Comparison of ENCODE assay signal across 19 cellular contexts in genomic region chr5:107155667-107156066, GRCh38.
DNase-seq lines count a peak whose midpoint lies in the region; ATAC-seq and TF ChIP-seq lines count a peak whose summit lies in the region.
"Had no signal": no experiment of that assay in that cellular context is flagged by ENCODE, and none has a peak within 500 bp of the region (broad histone marks: within the 10 kb centered on the region; RNA-seq: fewer than 3 reads in every experiment).

No MANE protein-coding gene starts in this region.

- no peak overlapping the region for H3K4me3 ChIP-seq in hepatocyte
- H3K4me3 ChIP-seq: HAP-1, SJSA1 had no signal

- H4K20me1 ChIP-seq in hepatocyte (ENCODE audit: insufficient read depth, poor library complexity, severe bottlenecking), result no peaks in the 10 kb centered on the region

- H2AFZ ChIP-seq in hepatocyte, result no peak overlapping the region

- no peak for TF ChIP-seq EP300 in Ishikawa (IDR thresholded peaks at IDR 0.05; ENCODE audit: borderline replicate concordance)

- H3K9me3 ChIP-seq in hepatocyte (ENCODE audit: low read depth), result no peaks in the 10 kb centered on the region
- H3K9me3 ChIP-seq: HAP-1, SJSA1 had no signal

- TF ChIP-seq CTCF in hepatocyte (IDR thresholded peaks at IDR 0.05; ENCODE audit: poor library complexity), result no peak

- no peaks in the 10 kb centered on the region for H3K79me2 ChIP-seq in hepatocyte

- H3K27me3 ChIP-seq in hepatocyte, result no peaks in the 10 kb centered on the region
- H3K27me3 ChIP-seq: SJSA1 had no signal

- ATAC-seq in HG02588 (IDR thresholded peaks at IDR 0.05; ENCODE audit: unreplicated experiment), result no peak
- ATAC-seq in GM21447 (IDR thresholded peaks at IDR 0.05; ENCODE audit: unreplicated experiment), result no peak

- DNase-seq in DMS 273 (lab: John Stamatoyannopoulos, UW; ENCODE audit: unreplicated experiment), result peak; percentile 44
- no peak for DNase-seq in DMS 273 treated with DMSO at 0.1 percent for 48 hours (lab: John Stamatoyannopoulos, UW)
- DNase-seq in NCI-H446 treated with DMSO at 0.1 percent for 48 hours (lab: John Stamatoyannopoulos, UW), result peak; percentile 37
- peak; percentile 6 for DNase-seq in hepatocyte (ENCODE audit: low spot score)
- DNase-seq in NCI-H2107 treated with DMSO at 0.1 percent for 48 hours (lab: John Stamatoyannopoulos, UW; ENCODE audit: unreplicated experiment), result no peak
- DNase-seq: Calu3; CD4-positive, alpha-beta memory T cell; DMS79 treated with DMSO at 0.1 percent for 48 hours; IMR-90; NCI-H187 treated with DMSO at 0.1 percent for 48 hours; NK-92 treated with Interleukin-12 subunit alpha and Interleukin-12 subunit beta, amount 100 ng/mL, for 24 hours; OCI-M1; T-helper 1 cell had no signal

- no peak overlapping the region for H3K4me2 ChIP-seq in hepatocyte

- H3K36me3 ChIP-seq in hepatocyte (replicated peaks; ENCODE audit: insufficient read depth, low read depth), result no peaks in the 10 kb centered on the region
- H3K36me3 ChIP-seq: HAP-1, SJSA1 had no signal

- no peak overlapping the region for H3K27ac ChIP-seq in hepatocyte
- H3K27ac ChIP-seq: 22Rv1, SJSA1 had no signal

- no peaks in the 10 kb centered on the region for H3K9me2 ChIP-seq in hepatocyte (replicated peaks; ENCODE audit: insufficient read depth)

- peaks cover 7% of the 10 kb centered on the region for H3K4me1 ChIP-seq in hepatocyte (ENCODE audit: insufficient read depth)
- H3K4me1 ChIP-seq: SJSA1 had no signal

- no peak for TF ChIP-seq RAD21 in Ishikawa (IDR thresholded peaks at IDR 0.05; ENCODE audit: low read depth)

- 54% methylated on average over 3 of the region's 3 CpGs for WGBS in hepatocyte (ENCODE audit: low lambda C conversion rate, missing lambda C conversion rate)

TF ChIP-seq in Ishikawa, 13 proteins besides CTCF, POLR2A, EP300 and RAD21:
- TF ChIP-seq NFIC (IDR thresholded peaks at IDR 0.05) (peak; percentile 50; the same call in 1 of the 2 replicates), TEAD4 (IDR thresholded peaks at IDR 0.05) (no peak)
TF ChIP-seq in Ishikawa: peak in this region for 1.

Comparison
In these comparisons a context has a peak if more than half of its experiments do, and no peak if none do; other contexts are left out.
1. DNase-seq: peak in DMS 273 (single experiment), NCI-H446 treated with DMSO at 0.1 percent for 48 hours (single experiment) and hepatocyte (single experiment); none in DMS 273 treated with DMSO at 0.1 percent for 48 hours (single experiment) and NCI-H2107 treated with DMSO at 0.1 percent for 48 hours (single experiment).